Comparison of ENCODE assay signal across 1 cellular context in genomic region chr12:38610808-38611350, GRCh38.
TF ChIP-seq lines count a peak whose summit lies in the region.

No MANE protein-coding gene starts in this region.

TF ChIP-seq in GM12878, 131 proteins besides CTCF, POLR2A, EP300 and RAD21 (continued from another document):
- no peak for TF ChIP-seq CUX1 (IDR thresholded peaks at IDR 0.05; ENCODE audit: insufficient replicate concordance, low read depth, low read length)
- TF ChIP-seq POLR2AphosphoS2 (IDR thresholded peaks at IDR 0.05; ENCODE audit: low read depth, low read length) = no peak
- TF ChIP-seq CEBPB (IDR thresholded peaks at IDR 0.05; ENCODE audit: borderline replicate concordance in 1 of 2, low read depth in 2 of 2, low read length in 2 of 2) = no peak
- TF ChIP-seq PML (IDR thresholded peaks at IDR 0.05; ENCODE audit: low read length) = no peak
- no peak for TF ChIP-seq ZNF687 (IDR thresholded peaks at IDR 0.05)
- no peak for TF ChIP-seq EZH2 (IDR thresholded peaks at IDR 0.05; ENCODE audit: borderline replicate concordance, control insufficient read depth, low read depth, low read length)
- TF ChIP-seq BCL11A (IDR thresholded peaks at IDR 0.05; ENCODE audit: low read depth, low read length) = no peak
- no peak for TF ChIP-seq USF1 (IDR thresholded peaks at IDR 0.05; ENCODE audit: borderline replicate concordance, extremely low read length, insufficient read depth, low read depth, low read length)
- no peak for TF ChIP-seq ZZZ3 (IDR thresholded peaks at IDR 0.05; ENCODE audit: control insufficient read depth, insufficient read length, low read depth)
- TF ChIP-seq CREB1 (IDR thresholded peaks at IDR 0.05; ENCODE audit: low read depth) = no peak
